1 cellular context compared by ENCODE assay signal in genomic region chr16:30867747-30868146, GRCh38.
TF ChIP-seq lines count a peak whose summit lies in the region.

No MANE protein-coding gene starts in this region.

TF ChIP-seq in K562, 482 proteins besides CTCF, POLR2A, EP300 and RAD21:
- TF ChIP-seq NONO (IDR thresholded peaks at IDR 0.05; ENCODE audit: low read depth in 2 of 2, low read length in 1 of 2) (no peak), RBM39 (optimal IDR thresholded peaks at IDR 0.05; ENCODE audit: low read depth, low read length) (no peak), BACH1 (tag; IDR thresholded peaks at IDR 0.05) (no peak), FOXK1 (CRISPR knock-in tag; IDR thresholded peaks at IDR 0.05; ENCODE audit: borderline replicate concordance) (no peak), YBX1 (IDR thresholded peaks at IDR 0.05) (no peak), POLR3G (IDR thresholded peaks at IDR 0.05; ENCODE audit: extremely low read depth, insufficient read length, insufficient replicate concordance) (no peak), HDAC2 (IDR thresholded peaks at IDR 0.05) (no peak), GTF2A2 (tag; IDR thresholded peaks at IDR 0.05) (no peak), PHF8 (IDR thresholded peaks at IDR 0.05; ENCODE audit: borderline replicate concordance, low read length) (no peak), RBM14 (IDR thresholded peaks at IDR 0.05; ENCODE audit: borderline replicate concordance, insufficient read depth, low read depth, low read length) (no peak)
